20 cellular contexts compared by ENCODE assay signal in genomic region chr5:59621477-59621876, GRCh38.
"Had no signal": no experiment of that assay in that cellular context is flagged by ENCODE, and none has a peak within 500 bp of the region (broad histone marks: within the 10 kb centered on the region; RNA-seq: fewer than 3 reads in every experiment).

No MANE protein-coding gene starts in this region.

- H3K9me3 ChIP-seq: left lung, spleen, tibial artery had no signal

- H2AFZ ChIP-seq: hepatocyte had no signal

- DNase-seq: activated CD4-positive, alpha-beta T cell treated with anti-CD3 and anti-CD28 coated beads for 1 hour; activated CD4-positive, alpha-beta T cell treated with anti-CD3 and anti-CD28 coated beads, Interleukin-2, amount 50 U/mL, for 1 hour; activated CD8-positive, alpha-beta T cell treated with anti-CD3 and anti-CD28 coated beads, Interleukin-2, amount 10 ng/mL, durations not matched to agents 7 days and 5 days; activated T-cell treated with anti-CD3 and anti-CD28 coated beads, Interleukin-2, amount 50 U/mL, for 24 hours; foreskin melanocyte; glutamatergic neuron; immature natural killer cell; kidney glomerular epithelial cell; left lung; natural killer cell; spleen; stimulated activated CD4-positive, alpha-beta T cell treated with anti-CD3 and anti-CD28 coated beads, Interleukin-4, amount 100 ng/mL, for 1 hour; stimulated activated naive CD4-positive, alpha-beta T cell treated with Interleukin-2 at 50 U/mL for 16 hours; T-helper 9 cell; tibial artery had no signal

- H3K27ac ChIP-seq: coronary artery, hepatocyte, left lung, spleen had no signal

- ATAC-seq: activated CD8-positive, alpha-beta T cell treated with anti-CD3 and anti-CD28 coated beads, Interleukin-2, amount 10 ng/mL, durations not matched to agents 7 days and 5 days; activated naive CD4-positive, alpha-beta T cell treated with anti-CD3 and anti-CD28 coated beads, Interleukin-2, amount 50 U/mL, for 72 hours; activated T-helper 17 cell treated with anti-CD3 and anti-CD28 coated beads, Interleukin-2, amount 50 U/mL, for 72 hours; left lung; natural killer cell had no signal

- H3K79me2 ChIP-seq: hepatocyte had no signal

- H3K4me3 ChIP-seq: coronary artery, hepatocyte, left lung, lung, spleen, tibial artery had no signal

- H3K4me2 ChIP-seq: hepatocyte had no signal

- H3K27me3 ChIP-seq: hepatocyte, left lung, spleen, tibial artery had no signal

- H3K4me1 ChIP-seq: left lung had no signal

- H3K36me3 ChIP-seq: left lung, spleen, tibial artery had no signal
